1 cellular context compared by ENCODE assay signal in the genomic region with DNA sequence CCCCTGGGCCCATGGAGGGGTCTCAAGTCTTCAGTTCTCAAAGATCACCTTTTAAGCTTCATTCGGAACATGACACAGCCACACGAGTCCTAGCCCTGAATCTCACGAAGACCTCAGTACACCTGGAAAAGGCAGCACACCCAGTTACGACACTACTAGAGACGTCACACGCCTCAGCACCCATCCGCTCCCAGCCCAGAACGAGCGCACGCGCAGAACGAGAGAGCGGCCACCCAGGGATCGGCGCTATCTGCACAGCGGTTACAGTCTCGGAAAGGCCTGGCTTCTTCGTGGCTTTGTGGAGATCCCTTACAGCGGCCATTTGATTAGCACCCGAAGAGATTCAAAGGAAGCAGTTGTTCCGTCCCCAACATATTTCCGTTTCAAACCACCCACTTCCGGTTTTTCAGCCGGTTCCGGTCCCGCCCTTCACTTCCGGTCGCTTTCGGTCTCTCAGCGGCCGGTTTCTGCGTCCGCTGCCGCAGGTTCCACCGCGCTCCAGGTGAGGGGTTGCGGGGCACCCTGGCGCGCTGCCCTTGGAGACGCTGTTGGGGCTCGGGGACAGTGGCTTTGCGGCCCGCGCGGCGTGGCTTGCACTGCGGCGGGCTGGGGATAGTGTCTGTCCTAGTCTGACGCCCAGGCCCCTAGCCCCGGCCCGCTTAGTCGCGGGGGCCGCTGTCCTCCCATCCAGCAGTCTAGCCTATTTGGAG.
TF ChIP-seq lines count a peak whose summit lies in the region.

A gene with protein sequence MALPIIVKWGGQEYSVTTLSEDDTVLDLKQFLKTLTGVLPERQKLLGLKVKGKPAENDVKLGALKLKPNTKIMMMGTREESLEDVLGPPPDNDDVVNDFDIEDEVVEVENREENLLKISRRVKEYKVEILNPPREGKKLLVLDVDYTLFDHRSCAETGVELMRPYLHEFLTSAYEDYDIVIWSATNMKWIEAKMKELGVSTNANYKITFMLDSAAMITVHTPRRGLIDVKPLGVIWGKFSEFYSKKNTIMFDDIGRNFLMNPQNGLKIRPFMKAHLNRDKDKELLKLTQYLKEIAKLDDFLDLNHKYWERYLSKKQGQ (plus strand): TSS at position 432 of the 710 bp plus-strand sequence. CDS start 5,626 bp downstream, outside the sequence.

TF ChIP-seq in HepG2, 621 proteins besides CTCF, POLR2A, EP300 and RAD21 (continued from another document and continues in another):
- TF ChIP-seq, protein P1, sequence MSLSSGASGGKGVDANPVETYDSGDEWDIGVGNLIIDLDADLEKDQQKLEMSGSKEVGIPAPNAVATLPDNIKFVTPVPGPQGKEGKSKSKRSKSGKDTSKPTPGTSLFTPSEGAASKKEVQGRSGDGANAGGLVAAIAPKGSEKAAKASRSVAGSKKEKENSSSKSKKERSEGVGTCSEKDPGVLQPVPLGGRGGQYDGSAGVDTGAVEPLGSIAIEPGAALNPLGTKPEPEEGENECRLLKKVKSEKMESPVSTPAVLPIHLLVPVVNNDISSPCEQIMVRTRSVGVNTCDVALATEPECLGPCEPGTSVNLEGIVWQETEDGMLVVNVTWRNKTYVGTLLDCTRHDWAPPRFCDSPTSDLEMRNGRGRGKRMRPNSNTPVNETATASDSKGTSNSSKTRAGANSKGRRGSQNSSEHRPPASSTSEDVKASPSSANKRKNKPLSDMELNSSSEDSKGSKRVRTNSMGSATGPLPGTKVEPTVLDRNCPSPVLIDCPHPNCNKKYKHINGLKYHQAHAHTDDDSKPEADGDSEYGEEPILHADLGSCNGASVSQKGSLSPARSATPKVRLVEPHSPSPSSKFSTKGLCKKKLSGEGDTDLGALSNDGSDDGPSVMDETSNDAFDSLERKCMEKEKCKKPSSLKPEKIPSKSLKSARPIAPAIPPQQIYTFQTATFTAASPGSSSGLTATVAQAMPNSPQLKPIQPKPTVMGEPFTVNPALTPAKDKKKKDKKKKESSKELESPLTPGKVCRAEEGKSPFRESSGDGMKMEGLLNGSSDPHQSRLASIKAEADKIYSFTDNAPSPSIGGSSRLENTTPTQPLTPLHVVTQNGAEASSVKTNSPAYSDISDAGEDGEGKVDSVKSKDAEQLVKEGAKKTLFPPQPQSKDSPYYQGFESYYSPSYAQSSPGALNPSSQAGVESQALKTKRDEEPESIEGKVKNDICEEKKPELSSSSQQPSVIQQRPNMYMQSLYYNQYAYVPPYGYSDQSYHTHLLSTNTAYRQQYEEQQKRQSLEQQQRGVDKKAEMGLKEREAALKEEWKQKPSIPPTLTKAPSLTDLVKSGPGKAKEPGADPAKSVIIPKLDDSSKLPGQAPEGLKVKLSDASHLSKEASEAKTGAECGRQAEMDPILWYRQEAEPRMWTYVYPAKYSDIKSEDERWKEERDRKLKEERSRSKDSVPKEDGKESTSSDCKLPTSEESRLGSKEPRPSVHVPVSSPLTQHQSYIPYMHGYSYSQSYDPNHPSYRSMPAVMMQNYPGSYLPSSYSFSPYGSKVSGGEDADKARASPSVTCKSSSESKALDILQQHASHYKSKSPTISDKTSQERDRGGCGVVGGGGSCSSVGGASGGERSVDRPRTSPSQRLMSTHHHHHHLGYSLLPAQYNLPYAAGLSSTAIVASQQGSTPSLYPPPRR (CRISPR knock-in tag; IDR thresholded peaks at IDR 0.05; ENCODE audit: borderline replicate concordance) = no peak
- no peak for TF ChIP-seq ZNF792 (CRISPR knock-in tag; IDR thresholded peaks at IDR 0.05)
- peak; percentile 64; the same call in 1 of the 2 replicates for TF ChIP-seq CEBPB (IDR thresholded peaks at IDR 0.05; ENCODE audit: borderline replicate concordance, low read depth, low read length)
- TF ChIP-seq SIN3A (IDR thresholded peaks at IDR 0.05; ENCODE audit: borderline replicate concordance, low read depth, low read length) = peak; percentile 84
- TF ChIP-seq ZNF335 (CRISPR knock-in tag; IDR thresholded peaks at IDR 0.05) = 0 out of 2 replicates have a peak, but pooled peaks have one; percentile 25
- TF ChIP-seq, protein P2, sequence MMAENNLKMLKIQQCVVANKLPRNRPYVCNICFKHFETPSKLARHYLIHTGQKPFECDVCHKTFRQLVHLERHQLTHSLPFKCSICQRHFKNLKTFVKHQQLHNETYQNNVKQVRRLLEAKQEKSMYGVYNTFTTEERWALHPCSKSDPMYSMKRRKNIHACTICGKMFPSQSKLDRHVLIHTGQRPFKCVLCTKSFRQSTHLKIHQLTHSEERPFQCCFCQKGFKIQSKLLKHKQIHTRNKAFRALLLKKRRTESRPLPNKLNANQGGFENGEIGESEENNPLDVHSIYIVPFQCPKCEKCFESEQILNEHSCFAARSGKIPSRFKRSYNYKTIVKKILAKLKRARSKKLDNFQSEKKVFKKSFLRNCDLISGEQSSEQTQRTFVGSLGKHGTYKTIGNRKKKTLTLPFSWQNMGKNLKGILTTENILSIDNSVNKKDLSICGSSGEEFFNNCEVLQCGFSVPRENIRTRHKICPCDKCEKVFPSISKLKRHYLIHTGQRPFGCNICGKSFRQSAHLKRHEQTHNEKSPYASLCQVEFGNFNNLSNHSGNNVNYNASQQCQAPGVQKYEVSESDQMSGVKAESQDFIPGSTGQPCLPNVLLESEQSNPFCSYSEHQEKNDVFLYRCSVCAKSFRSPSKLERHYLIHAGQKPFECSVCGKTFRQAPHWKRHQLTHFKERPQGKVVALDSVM (CRISPR knock-in tag; IDR thresholded peaks at IDR 0.05) = peak; percentile 34; the same call in 1 of the 2 replicates
- no peak for TF ChIP-seq SKI (IDR thresholded peaks at IDR 0.05; ENCODE audit: partially characterized antibody)
- TF ChIP-seq, protein P3, sequence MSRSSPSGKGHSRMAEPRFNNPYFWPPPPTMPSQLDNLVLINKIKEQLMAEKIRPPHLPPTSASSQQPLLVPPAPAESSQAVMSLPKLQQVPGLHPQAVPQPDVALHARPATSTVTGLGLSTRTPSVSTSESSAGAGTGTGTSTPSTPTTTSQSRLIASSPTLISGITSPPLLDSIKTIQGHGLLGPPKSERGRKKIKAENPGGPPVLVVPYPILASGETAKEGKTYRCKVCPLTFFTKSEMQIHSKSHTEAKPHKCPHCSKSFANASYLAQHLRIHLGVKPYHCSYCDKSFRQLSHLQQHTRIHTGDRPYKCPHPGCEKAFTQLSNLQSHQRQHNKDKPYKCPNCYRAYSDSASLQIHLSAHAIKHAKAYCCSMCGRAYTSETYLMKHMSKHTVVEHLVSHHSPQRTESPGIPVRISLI (CRISPR knock-in tag; IDR thresholded peaks at IDR 0.05; ENCODE audit: borderline replicate concordance) = peak; percentile 24; the same call in 1 of the 2 replicates
- TF ChIP-seq, protein P4, sequence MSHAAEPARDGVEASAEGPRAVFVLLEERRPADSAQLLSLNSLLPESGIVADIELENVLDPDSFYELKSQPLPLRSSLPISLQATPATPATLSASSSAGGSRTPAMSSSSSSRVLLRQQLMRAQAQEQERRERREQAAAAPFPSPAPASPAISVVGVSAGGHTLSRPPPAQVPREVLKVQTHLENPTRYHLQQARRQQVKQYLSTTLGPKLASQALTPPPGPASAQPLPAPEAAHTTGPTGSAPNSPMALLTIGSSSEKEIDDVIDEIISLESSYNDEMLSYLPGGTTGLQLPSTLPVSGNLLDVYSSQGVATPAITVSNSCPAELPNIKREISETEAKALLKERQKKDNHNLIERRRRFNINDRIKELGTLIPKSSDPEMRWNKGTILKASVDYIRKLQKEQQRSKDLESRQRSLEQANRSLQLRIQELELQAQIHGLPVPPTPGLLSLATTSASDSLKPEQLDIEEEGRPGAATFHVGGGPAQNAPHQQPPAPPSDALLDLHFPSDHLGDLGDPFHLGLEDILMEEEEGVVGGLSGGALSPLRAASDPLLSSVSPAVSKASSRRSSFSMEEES (CRISPR knock-in tag; IDR thresholded peaks at IDR 0.05) = no peak
- 0 out of 2 replicates have a peak, but pooled peaks have one; percentile 35 for TF ChIP-seq ZNF780A (CRISPR knock-in tag; IDR thresholded peaks at IDR 0.05)
- TF ChIP-seq ZNF777 (CRISPR knock-in tag; IDR thresholded peaks at IDR 0.05) = 0 out of 2 replicates have a peak, but pooled peaks have one; percentile 7
- TF ChIP-seq ZBTB1 (CRISPR knock-in tag; IDR thresholded peaks at IDR 0.05; ENCODE audit: borderline replicate concordance) = no peak
- TF ChIP-seq, protein P5, sequence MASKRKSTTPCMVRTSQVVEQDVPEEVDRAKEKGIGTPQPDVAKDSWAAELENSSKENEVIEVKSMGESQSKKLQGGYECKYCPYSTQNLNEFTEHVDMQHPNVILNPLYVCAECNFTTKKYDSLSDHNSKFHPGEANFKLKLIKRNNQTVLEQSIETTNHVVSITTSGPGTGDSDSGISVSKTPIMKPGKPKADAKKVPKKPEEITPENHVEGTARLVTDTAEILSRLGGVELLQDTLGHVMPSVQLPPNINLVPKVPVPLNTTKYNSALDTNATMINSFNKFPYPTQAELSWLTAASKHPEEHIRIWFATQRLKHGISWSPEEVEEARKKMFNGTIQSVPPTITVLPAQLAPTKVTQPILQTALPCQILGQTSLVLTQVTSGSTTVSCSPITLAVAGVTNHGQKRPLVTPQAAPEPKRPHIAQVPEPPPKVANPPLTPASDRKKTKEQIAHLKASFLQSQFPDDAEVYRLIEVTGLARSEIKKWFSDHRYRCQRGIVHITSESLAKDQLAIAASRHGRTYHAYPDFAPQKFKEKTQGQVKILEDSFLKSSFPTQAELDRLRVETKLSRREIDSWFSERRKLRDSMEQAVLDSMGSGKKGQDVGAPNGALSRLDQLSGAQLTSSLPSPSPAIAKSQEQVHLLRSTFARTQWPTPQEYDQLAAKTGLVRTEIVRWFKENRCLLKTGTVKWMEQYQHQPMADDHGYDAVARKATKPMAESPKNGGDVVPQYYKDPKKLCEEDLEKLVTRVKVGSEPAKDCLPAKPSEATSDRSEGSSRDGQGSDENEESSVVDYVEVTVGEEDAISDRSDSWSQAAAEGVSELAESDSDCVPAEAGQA (IDR thresholded peaks at IDR 0.05; ENCODE audit: low read depth) = 0 out of 2 replicates have a peak, but pooled peaks have one; percentile 42
- TF ChIP-seq, protein P5 (CRISPR knock-in tag; IDR thresholded peaks at IDR 0.05; ENCODE audit: borderline replicate concordance) = no peak
- 0 out of 2 replicates have a peak, but pooled peaks have one; percentile 50 for TF ChIP-seq REL (CRISPR knock-in tag; conservative IDR thresholded peaks at IDR 0.05)
- TF ChIP-seq ZNF839 (CRISPR knock-in tag; IDR thresholded peaks at IDR 0.05; ENCODE audit: borderline replicate concordance) = no peak
- TF ChIP-seq SP4 (CRISPR knock-in tag; IDR thresholded peaks at IDR 0.05) = peak; percentile 70
- TF ChIP-seq, protein P6, sequence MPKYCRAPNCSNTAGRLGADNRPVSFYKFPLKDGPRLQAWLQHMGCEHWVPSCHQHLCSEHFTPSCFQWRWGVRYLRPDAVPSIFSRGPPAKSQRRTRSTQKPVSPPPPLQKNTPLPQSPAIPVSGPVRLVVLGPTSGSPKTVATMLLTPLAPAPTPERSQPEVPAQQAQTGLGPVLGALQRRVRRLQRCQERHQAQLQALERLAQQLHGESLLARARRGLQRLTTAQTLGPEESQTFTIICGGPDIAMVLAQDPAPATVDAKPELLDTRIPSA (CRISPR knock-in tag; IDR thresholded peaks at IDR 0.05; ENCODE audit: borderline replicate concordance) = 0 out of 2 replicates have a peak, but pooled peaks have one; percentile 24
- TF ChIP-seq HDAC6 (IDR thresholded peaks at IDR 0.05; ENCODE audit: low read depth, low read length) = no peak
- TF ChIP-seq ZNF263 (CRISPR knock-in tag; IDR thresholded peaks at IDR 0.05) = no peak
- TF ChIP-seq, protein P7, sequence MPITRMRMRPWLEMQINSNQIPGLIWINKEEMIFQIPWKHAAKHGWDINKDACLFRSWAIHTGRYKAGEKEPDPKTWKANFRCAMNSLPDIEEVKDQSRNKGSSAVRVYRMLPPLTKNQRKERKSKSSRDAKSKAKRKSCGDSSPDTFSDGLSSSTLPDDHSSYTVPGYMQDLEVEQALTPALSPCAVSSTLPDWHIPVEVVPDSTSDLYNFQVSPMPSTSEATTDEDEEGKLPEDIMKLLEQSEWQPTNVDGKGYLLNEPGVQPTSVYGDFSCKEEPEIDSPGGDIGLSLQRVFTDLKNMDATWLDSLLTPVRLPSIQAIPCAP (CRISPR knock-in tag; IDR thresholded peaks at IDR 0.05; ENCODE audit: low read depth) = no peak
- no peak for TF ChIP-seq TCF7L2 (IDR thresholded peaks at IDR 0.05; ENCODE audit: low read depth, low read length)
- TF ChIP-seq PAWR (CRISPR knock-in tag; IDR thresholded peaks at IDR 0.05; ENCODE audit: borderline replicate concordance) = no peak
- 0 out of 2 replicates have a peak, but pooled peaks have one; percentile 35 for TF ChIP-seq EED (CRISPR knock-in tag; IDR thresholded peaks at IDR 0.05)
- peak; percentile 71 for TF ChIP-seq SPEN (CRISPR knock-in tag; IDR thresholded peaks at IDR 0.05; ENCODE audit: low read depth)
- TF ChIP-seq ZNF547 (CRISPR knock-in tag; IDR thresholded peaks at IDR 0.05) = peak; percentile 71
- no peak for TF ChIP-seq ZNF672 (CRISPR knock-in tag; IDR thresholded peaks at IDR 0.05)
- TF ChIP-seq ZNF747 (CRISPR knock-in tag; IDR thresholded peaks at IDR 0.05; ENCODE audit: borderline replicate concordance) = no peak
- TF ChIP-seq HES4 (CRISPR knock-in tag; IDR thresholded peaks at IDR 0.05; ENCODE audit: borderline replicate concordance) = no peak
- TF ChIP-seq TEAD3 (CRISPR knock-in tag; optimal IDR thresholded peaks at IDR 0.05; ENCODE audit: borderline replicate concordance) = peak; percentile 14
- TF ChIP-seq ZNF720 (CRISPR knock-in tag; IDR thresholded peaks at IDR 0.05) = no peak
- TF ChIP-seq NFKB2 (CRISPR knock-in tag; IDR thresholded peaks at IDR 0.05; ENCODE audit: borderline replicate concordance) = peak; percentile 85; the same call in 1 of the 2 replicates
- TF ChIP-seq ZSCAN21 (CRISPR knock-in tag; IDR thresholded peaks at IDR 0.05; ENCODE audit: borderline replicate concordance) = 0 out of 2 replicates have a peak, but pooled peaks have one; percentile 39
- TF ChIP-seq SNAPC2 (CRISPR knock-in tag; IDR thresholded peaks at IDR 0.05) = no peak
- TF ChIP-seq ZMAT3 (CRISPR knock-in tag; conservative IDR thresholded peaks at IDR 0.05) = 0 out of 2 replicates have a peak, but pooled peaks have one; percentile 58
- TF ChIP-seq, protein P8, sequence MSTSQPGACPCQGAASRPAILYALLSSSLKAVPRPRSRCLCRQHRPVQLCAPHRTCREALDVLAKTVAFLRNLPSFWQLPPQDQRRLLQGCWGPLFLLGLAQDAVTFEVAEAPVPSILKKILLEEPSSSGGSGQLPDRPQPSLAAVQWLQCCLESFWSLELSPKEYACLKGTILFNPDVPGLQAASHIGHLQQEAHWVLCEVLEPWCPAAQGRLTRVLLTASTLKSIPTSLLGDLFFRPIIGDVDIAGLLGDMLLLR (CRISPR knock-in tag; IDR thresholded peaks at IDR 0.05) = peak; percentile 68; the same call in 1 of the 2 replicates
- no peak for TF ChIP-seq ZNF546 (CRISPR knock-in tag; conservative IDR thresholded peaks at IDR 0.05)
- peak; percentile 93 for TF ChIP-seq ZFX (CRISPR knock-in tag; IDR thresholded peaks at IDR 0.05; ENCODE audit: low read depth)
